18 cellular contexts compared by ENCODE assay signal in genomic region chr12:95339086-95339788, GRCh38.
"Had no signal": no experiment of that assay in that cellular context is flagged by ENCODE, and none has a peak within 500 bp of the region (broad histone marks: within the 10 kb centered on the region; RNA-seq: fewer than 3 reads in every experiment).

No MANE protein-coding gene starts in this region.

- DNase-seq: activated CD4-positive, alpha-beta T cell treated with anti-CD3 and anti-CD28 coated beads for 36 hours; activated CD8-positive, alpha-beta T cell treated with anti-CD3 and anti-CD28 coated beads for 36 hours; activated effector memory CD4-positive, alpha-beta T cell treated with anti-CD3 and anti-CD28 coated beads, Interleukin-2, amount 50 U/mL, for 16 hours; activated T-cell treated with anti-CD3 and anti-CD28 coated beads, Interleukin-2, amount 50 U/mL, for 48 hours; amniotic stem cell; body of pancreas; heart left ventricle; left colon; lower lobe of right lung; naive B cell; stimulated activated CD4-positive, alpha-beta T cell treated with anti-CD3 and anti-CD28 coated beads, Interleukin-12 subunit alpha, Interleukin-12 subunit beta, amount 100 ng/mL, for 4 hours; T-helper 17 cell had no signal

- H3K27me3 Mint-ChIP-seq: activated CD4-positive, alpha-beta T cell treated with anti-CD3 and anti-CD28 coated beads for 36 hours; activated CD8-positive, alpha-beta T cell treated with anti-CD3 and anti-CD28 coated beads for 36 hours; activated naive CD8-positive, alpha-beta T cell; central memory CD8-positive, alpha-beta T cell; T-helper 17 cell had no signal

- H3K4me3 Mint-ChIP-seq: activated CD4-positive, alpha-beta T cell treated with anti-CD3 and anti-CD28 coated beads for 36 hours; activated CD8-positive, alpha-beta T cell treated with anti-CD3 and anti-CD28 coated beads for 36 hours; activated naive CD8-positive, alpha-beta T cell; central memory CD8-positive, alpha-beta T cell; naive B cell; stimulated activated effector memory CD8-positive, alpha-beta T cell treated with anti-CD3 and anti-CD28 coated beads, Interleukin-12 subunit alpha, Interleukin-12 subunit beta, amount 100 ng/mL, for 72 hours; T-helper 17 cell had no signal

- H3K27ac Mint-ChIP-seq: activated CD4-positive, alpha-beta T cell treated with anti-CD3 and anti-CD28 coated beads for 36 hours; activated CD8-positive, alpha-beta T cell treated with anti-CD3 and anti-CD28 coated beads for 36 hours; activated naive CD8-positive, alpha-beta T cell; naive B cell; stimulated activated effector memory CD8-positive, alpha-beta T cell treated with anti-CD3 and anti-CD28 coated beads, Interleukin-12 subunit alpha, Interleukin-12 subunit beta, amount 100 ng/mL, for 72 hours; T-helper 17 cell had no signal

- H3K4me1 Mint-ChIP-seq: central memory CD8-positive, alpha-beta T cell; naive B cell; stimulated activated effector memory CD8-positive, alpha-beta T cell treated with anti-CD3 and anti-CD28 coated beads, Interleukin-12 subunit alpha, Interleukin-12 subunit beta, amount 100 ng/mL, for 72 hours; T-helper 17 cell had no signal

- H3K27ac ChIP-seq: body of pancreas, coronary artery, lower lobe of right lung, parathyroid adenoma had no signal

- H3K4me3 ChIP-seq: body of pancreas, coronary artery, heart left ventricle, lower lobe of right lung had no signal

- H3K36me3 Mint-ChIP-seq: activated naive CD8-positive, alpha-beta T cell; naive B cell; stimulated activated effector memory CD8-positive, alpha-beta T cell treated with anti-CD3 and anti-CD28 coated beads, Interleukin-12 subunit alpha, Interleukin-12 subunit beta, amount 100 ng/mL, for 72 hours had no signal

- H3K9me3 ChIP-seq: body of pancreas, heart left ventricle, lower lobe of right lung had no signal

- ATAC-seq: activated CD4-positive, alpha-beta T cell treated with anti-CD3 and anti-CD28 coated beads for 36 hours; activated CD8-positive, alpha-beta T cell treated with anti-CD3 and anti-CD28 coated beads for 36 hours; body of pancreas; left colon; stimulated activated effector memory CD8-positive, alpha-beta T cell treated with anti-CD3 and anti-CD28 coated beads, Interleukin-12 subunit alpha, Interleukin-12 subunit beta, amount 100 ng/mL, for 72 hours; T-helper 17 cell had no signal

- FAIRE-seq: frontal cortex had no signal

- H3K9me3 Mint-ChIP-seq: activated CD8-positive, alpha-beta T cell treated with anti-CD3 and anti-CD28 coated beads for 36 hours; central memory CD8-positive, alpha-beta T cell; stimulated activated effector memory CD8-positive, alpha-beta T cell treated with anti-CD3 and anti-CD28 coated beads, Interleukin-12 subunit alpha, Interleukin-12 subunit beta, amount 100 ng/mL, for 72 hours had no signal
